Comparison of ENCODE assay signal across 21 cellular contexts in the genomic region with DNA sequence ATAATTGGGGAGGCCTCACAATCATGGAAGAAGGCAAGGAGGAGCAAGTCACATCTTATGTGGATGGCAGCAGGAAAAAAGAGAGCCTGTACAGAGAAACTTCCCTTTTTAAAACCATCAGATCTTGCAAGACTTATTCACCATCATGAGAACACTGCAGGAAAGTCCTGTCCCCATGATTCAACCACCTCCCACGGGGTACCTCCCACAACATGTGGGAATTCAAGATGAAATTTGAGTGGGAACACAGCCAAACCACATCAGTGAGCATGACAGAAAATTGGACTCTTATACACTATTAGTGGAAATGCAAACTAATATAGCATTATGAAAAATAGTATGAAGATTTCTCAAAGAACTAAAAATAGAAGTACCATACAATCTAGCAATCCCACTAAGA.
DNase-seq lines count a peak whose midpoint lies in the region.
"Had no signal": no experiment of that assay in that cellular context is flagged by ENCODE, and none has a peak within 500 bp of the region (broad histone marks: within the 10 kb centered on the region; RNA-seq: fewer than 3 reads in every experiment).

No MANE protein-coding gene starts in this region.

- H3K79me2 ChIP-seq in Karpas-422 (ENCODE audit: low read length) = no peaks in the 10 kb centered on the region

- no peak overlapping the region for H3K4me3 ChIP-seq in BLaER1 treated with 17β-estradiol and CSF1 and Interleukin-3, amounts not matched to agents 10 nM and 100 nM
- no peak overlapping the region for H3K4me3 ChIP-seq in neuronal stem cell (ENCODE audit: low read length in 2 of 2)
- H3K4me3 ChIP-seq in Karpas-422 (ENCODE audit: low read length) = no peak overlapping the region
- H3K4me3 ChIP-seq: K562, prostate gland, tibial artery had no signal

- no peak overlapping the region for H3K4ac ChIP-seq in neuronal stem cell (ENCODE audit: low read length)

- no peaks in the 10 kb centered on the region for H3K27me3 ChIP-seq in BLaER1 treated with 17β-estradiol and CSF1 and Interleukin-3, amounts not matched to agents 10 nM and 100 nM
- H3K27me3 ChIP-seq in neuronal stem cell (ENCODE audit: control insufficient read depth in 3 of 3, insufficient read depth in 3 of 3, low read depth in 1 of 3, low read length in 3 of 3) (no peaks in the 10 kb centered on the region), Karpas-422 (ENCODE audit: low read length) (no peaks in the 10 kb centered on the region)
- H3K27me3 ChIP-seq: tibial artery had no signal

- no peaks in the 10 kb centered on the region for H4K20me1 ChIP-seq in BLaER1 treated with 17β-estradiol and CSF1 and Interleukin-3, amounts not matched to agents 10 nM and 100 nM
- H4K20me1 ChIP-seq in Karpas-422 (ENCODE audit: insufficient read depth, low read depth, low read length) = no peaks in the 10 kb centered on the region

- H2BK12ac ChIP-seq in neuronal stem cell (ENCODE audit: low read length) = no peak overlapping the region

- H3K36me3 ChIP-seq in BLaER1 treated with 17β-estradiol and CSF1 and Interleukin-3, amounts not matched to agents 10 nM and 100 nM = no peaks in the 10 kb centered on the region
- H3K36me3 ChIP-seq in neuronal stem cell (replicated peaks in 1 of 2; ENCODE audit: control insufficient read depth in 2 of 2, insufficient read depth in 2 of 2, low read length in 2 of 2) (no peaks in the 10 kb centered on the region), Karpas-422 (ENCODE audit: insufficient read depth, low read length) (no peaks in the 10 kb centered on the region)
- H3K36me3 ChIP-seq: prostate gland, tibial artery had no signal

- H3K9me2 ChIP-seq in Karpas-422 (replicated peaks; ENCODE audit: insufficient read depth, low read length) = no peaks in the 10 kb centered on the region

- no peak overlapping the region for H3K14ac ChIP-seq in neuronal stem cell (ENCODE audit: low read length)

- no peak overlapping the region for H4K91ac ChIP-seq in neuronal stem cell (ENCODE audit: low read depth, low read length, poor library complexity)

- H3K4me2 ChIP-seq in BLaER1 treated with 17β-estradiol and CSF1 and Interleukin-3, amounts not matched to agents 10 nM and 100 nM = peak overlapping the region in 6 of 11 experiments; percentile 1 to 35 (median 16); a peak in 5 of 22 replicates
- H3K4me2 ChIP-seq in neuronal stem cell (ENCODE audit: insufficient read depth, low read length, poor library complexity, severe bottlenecking) (no peak overlapping the region), Karpas-422 (ENCODE audit: low read depth, low read length, poor library complexity, severe bottlenecking) (no peak overlapping the region)

- no peak overlapping the region for H4K8ac ChIP-seq in neuronal stem cell (ENCODE audit: low read depth, low read length)

- H3K9ac ChIP-seq in BLaER1 treated with 17β-estradiol and CSF1 and Interleukin-3, amounts not matched to agents 10 nM and 100 nM = no peak overlapping the region
- H3K9ac ChIP-seq in neuronal stem cell (ENCODE audit: low read depth, low read length, poor library complexity) (no peak overlapping the region), Karpas-422 (ENCODE audit: low read length) (no peak overlapping the region)

- H3K27ac ChIP-seq in BLaER1 treated with 17β-estradiol and CSF1 and Interleukin-3, amounts not matched to agents 10 nM and 100 nM = no peak overlapping the region
- H3K27ac ChIP-seq in neuronal stem cell (replicated peaks; ENCODE audit: low read length) (no peak overlapping the region), Karpas-422 (ENCODE audit: low read length) (no peak overlapping the region)
- H3K27ac ChIP-seq: prostate gland, tibial artery had no signal

- WGBS in neuronal stem cell (ENCODE audit: extremely low coverage in 2 of 2, insufficient read length in 2 of 2, insufficient replicate concordance in 1 of 2), 2 donors = no CpG with 5 or more reads among the region's 1 CpG

- DNase-seq in NCI-H226 (peak; percentile 87), dedifferentiated amniotic fluid mesenchymal stem cell (ENCODE audit: extremely low spot score) (peak; percentile 16), myocyte (ENCODE audit: low read depth) (peak; percentile 62), neuronal stem cell (ENCODE audit: low spot score) (no peak), RPMI8226 (no peak), Karpas-422 (no peak), SIG-M5 (lab: John Stamatoyannopoulos, UW) (no peak)
- DNase-seq: activated CD4-positive, alpha-beta T cell treated with anti-CD3 and anti-CD28 coated beads for 48 hours; activated T-cell treated with anti-CD3 and anti-CD28 coated beads, Interleukin-2, amount 50 U/mL, for 24 hours; AML-193; DMS 273 treated with DMSO at 0.1 percent for 48 hours; islet precursor cell; NCI-H1694 treated with DMSO at 0.1 percent for 48 hours; NCI-H524 treated with DMSO at 0.1 percent for 48 hours; stimulated activated CD4-positive, alpha-beta T cell treated with anti-CD3 and anti-CD28 coated beads, Interleukin-1b, Interleukin-23, amount 100 ng/mL, for 48 hours; stimulated activated CD8-positive, alpha-beta memory T cell treated with anti-CD3 and anti-CD28 coated beads, Interleukin-4, amount 100 ng/mL, for 48 hours; T-helper 2 cell; tibial artery had no signal

- H3K18ac ChIP-seq in neuronal stem cell (ENCODE audit: low read length) = no peak overlapping the region

- no peaks in the 10 kb centered on the region for H3K79me1 ChIP-seq in neuronal stem cell (ENCODE audit: low read depth, low read length)

- H2AFZ ChIP-seq in neuronal stem cell (ENCODE audit: low read length) = no peak overlapping the region
- H2AFZ ChIP-seq in Karpas-422 (ENCODE audit: low read length) = no peak overlapping the region

- H2AK5ac ChIP-seq in neuronal stem cell (ENCODE audit: low read depth, low read length) = no peak overlapping the region

- peaks cover 0 to 7% (median 2%) of the 10 kb centered on the region in 10 experiments; a peak in 4 of 20 replicates for H3K4me1 ChIP-seq in BLaER1 treated with 17β-estradiol and CSF1 and Interleukin-3, amounts not matched to agents 10 nM and 100 nM
- H3K4me1 ChIP-seq in neuronal stem cell (ENCODE audit: control insufficient read depth in 2 of 2, insufficient read depth in 1 of 2, low read depth in 1 of 2, low read length in 2 of 2) (no peaks in the 10 kb centered on the region), Karpas-422 (ENCODE audit: low read length) (no peaks in the 10 kb centered on the region)
- H3K4me1 ChIP-seq: prostate gland, tibial artery had no signal

- no peak overlapping the region for H3K23ac ChIP-seq in neuronal stem cell (ENCODE audit: low read depth, low read length, poor library complexity)

- no peak overlapping the region for H2BK120ac ChIP-seq in neuronal stem cell (ENCODE audit: low read depth, low read length)

- no peak overlapping the region for H2BK15ac ChIP-seq in neuronal stem cell (ENCODE audit: low read length)

- H2BK5ac ChIP-seq in neuronal stem cell (ENCODE audit: low read length) = no peak overlapping the region

- H3K9me3 ChIP-seq in BLaER1 treated with 17β-estradiol and CSF1 and Interleukin-3, amounts not matched to agents 10 nM and 100 nM (replicated peaks in 1 of 11) = peaks cover 0 to 9% (median 0%) of the 10 kb centered on the region in 11 experiments; a peak in 4 of 22 replicates
- no peaks in the 10 kb centered on the region for H3K9me3 ChIP-seq in neuronal stem cell (replicated peaks in 1 of 2; ENCODE audit: control insufficient read depth in 2 of 2, insufficient read depth in 1 of 2, low read depth in 1 of 2, low read length in 2 of 2)
- peaks cover 4% of the 10 kb centered on the region; the same call in 1 of the 2 replicates for H3K9me3 ChIP-seq in Karpas-422 (ENCODE audit: low read length)
- H3K9me3 ChIP-seq: prostate gland had no signal

Comparison
In these comparisons a context has a peak if more than half of its experiments do, and no peak if none do; other contexts are left out.
1. H3K4me2 ChIP-seq: peak in BLaER1 treated with 17β-estradiol and CSF1 and Interleukin-3, amounts not matched to agents 10 nM and 100 nM (6 of 11); none in neuronal stem cell (single experiment) and Karpas-422 (single experiment).
2. DNase-seq: peak in NCI-H226 (single experiment), dedifferentiated amniotic fluid mesenchymal stem cell (single experiment) and myocyte (single experiment); none in neuronal stem cell (single experiment), RPMI8226 (single experiment), Karpas-422 (single experiment) and SIG-M5 (single experiment).